Comparison of ENCODE assay signal across 21 cellular contexts in the genomic region with DNA sequence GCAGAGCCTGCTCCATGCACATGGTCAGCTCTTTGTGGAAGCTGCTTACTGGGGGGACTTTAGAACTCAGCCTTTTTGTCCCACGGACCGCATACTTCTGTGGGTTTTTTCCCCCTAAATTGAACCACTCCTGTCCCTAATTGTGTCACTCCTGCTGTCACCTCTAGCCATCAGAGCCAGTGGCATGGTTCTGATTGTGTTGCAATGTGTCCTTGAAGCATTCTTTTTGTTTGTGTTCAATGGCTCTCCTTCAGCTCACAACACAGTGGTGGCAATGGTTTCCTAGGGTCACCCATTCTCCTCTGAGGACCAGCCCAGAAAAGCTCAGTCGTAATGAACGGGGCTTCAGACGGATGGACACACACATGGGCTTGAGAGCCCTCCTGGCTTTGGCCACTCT.
"Had no signal": no experiment of that assay in that cellular context is flagged by ENCODE, and none has a peak within 500 bp of the region (broad histone marks: within the 10 kb centered on the region; RNA-seq: fewer than 3 reads in every experiment).

No MANE protein-coding gene starts in this region.

- H3K79me2 ChIP-seq: hepatocyte had no signal

- DNase-seq: colonic mucosa; cortex of kidney; effector memory CD4-positive, alpha-beta T cell; foreskin keratinocyte; heart left ventricle; hypothalamus; immature natural killer cell; left cardiac atrium; left lung; left ventricle myocardium superior; lower lobe of right lung; mesenchymal stem cell; midbrain had no signal

- H3K27me3 ChIP-seq: colonic mucosa, hepatocyte had no signal

- H3K4me1 ChIP-seq: colonic mucosa, esophagus muscularis mucosa, foreskin keratinocyte, gastroesophageal sphincter, left lung, lower lobe of right lung had no signal

- H3K4me1 Mint-ChIP-seq: immature natural killer cell had no signal

- H3K27ac Mint-ChIP-seq: dendritic cell treated with granulocyte-macrophage colony-stimulating factor and Interleukin-4, amounts not matched to agents 40 ng/mL and 50 ng/mL, for 4 days; immature natural killer cell had no signal

- FAIRE-seq: endothelial cell of umbilical vein, frontal cortex, islet of Langerhans, keratinocyte had no signal

- H3K4me3 Mint-ChIP-seq: dendritic cell treated with granulocyte-macrophage colony-stimulating factor and Interleukin-4, amounts not matched to agents 40 ng/mL and 50 ng/mL, for 4 days; immature natural killer cell had no signal

- H3K4me2 ChIP-seq: hepatocyte had no signal

- H3K36me3 ChIP-seq: colonic mucosa, esophagus muscularis mucosa, gastroesophageal sphincter, heart left ventricle, left lung, lower lobe of right lung had no signal

- H3K27ac ChIP-seq: colonic mucosa, esophagus muscularis mucosa, foreskin keratinocyte, gastroesophageal sphincter, heart left ventricle, hepatocyte, left lung, lower lobe of right lung had no signal

- H2AFZ ChIP-seq: hepatocyte had no signal

- H3K36me3 Mint-ChIP-seq: immature natural killer cell had no signal

- H3K9me3 ChIP-seq: colonic mucosa, esophagus muscularis mucosa, gastroesophageal sphincter, heart left ventricle, left lung, lower lobe of right lung had no signal

- H3K9me3 Mint-ChIP-seq: dendritic cell treated with granulocyte-macrophage colony-stimulating factor and Interleukin-4, amounts not matched to agents 40 ng/mL and 50 ng/mL, for 4 days; immature natural killer cell had no signal

- H3K4me3 ChIP-seq: colonic mucosa, esophagus muscularis mucosa, gastroesophageal sphincter, heart left ventricle, hepatocyte, left lung, lower lobe of right lung had no signal

- ATAC-seq: foreskin keratinocyte, gastroesophageal sphincter, heart left ventricle, left cardiac atrium, left lung, left ventricle myocardium superior, lower lobe of right lung had no signal
